ENCODE assay signal across 8 cellular contexts in the genomic region with DNA sequence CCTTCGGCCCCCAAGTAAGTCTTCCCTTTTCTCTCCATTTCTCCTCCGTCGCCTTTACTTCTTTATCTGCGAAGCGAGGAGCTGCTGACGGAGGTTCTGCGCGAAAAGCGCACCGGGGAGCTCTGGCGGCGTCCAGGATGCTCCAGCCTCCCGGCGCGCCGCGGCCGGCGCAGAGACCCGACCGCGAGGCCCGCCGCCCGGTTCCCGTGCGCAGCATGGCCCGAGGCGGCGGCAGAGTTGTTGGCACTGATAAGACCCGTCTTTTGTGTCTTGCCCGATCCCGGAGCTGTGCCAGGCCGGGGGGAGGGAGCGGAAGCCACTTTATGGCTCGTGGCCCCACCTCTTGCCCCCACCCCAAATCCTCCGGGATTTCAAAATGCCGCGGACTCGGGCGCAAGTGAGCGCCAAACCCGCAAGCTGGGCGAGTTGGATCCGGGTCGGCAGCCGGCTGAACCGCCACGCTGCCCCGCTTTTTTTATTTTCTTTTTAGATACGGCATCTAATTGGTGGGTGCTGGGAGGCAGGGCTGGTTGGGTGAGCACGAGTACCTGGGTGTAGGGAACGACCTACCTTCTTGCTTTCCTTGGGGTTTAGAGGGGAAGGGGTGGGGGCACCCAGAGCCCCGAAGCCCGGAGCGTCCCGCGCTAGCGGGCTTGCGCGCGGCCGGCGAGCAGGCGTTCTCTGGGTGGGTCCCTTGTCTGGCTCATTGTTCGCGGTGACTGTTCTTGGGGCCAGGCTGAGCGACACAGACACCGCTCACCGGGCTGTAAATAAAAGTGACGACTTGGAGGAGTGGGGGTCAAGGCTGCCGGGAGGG.
DNase-seq lines count a peak whose midpoint lies in the region; ATAC-seq, FAIRE-seq and TF ChIP-seq lines count a peak whose summit lies in the region.

No MANE protein-coding gene starts in this region.

- FAIRE-seq in endothelial cell of umbilical vein (lab: Jason Lieb, UNC), result no peak

- peak overlapping the region; percentile 64 for H3K9ac ChIP-seq in endothelial cell of umbilical vein (replicated peaks; ENCODE audit: extremely low read depth, insufficient read depth, low read length)

- CTCF ChIA-PET in endothelial cell of umbilical vein (lab: Charles Lee), result interaction anchor here (1.0 to 6.5 kb wide), 5 partner anchors 11 to 1479 kb away, joined by 3 to 54 read pairs (median 4); no protein-coding TSS in a partner anchor

- H3K27ac ChIP-seq in endothelial cell of umbilical vein (ENCODE audit: insufficient read depth, low read depth, low read length) (peak overlapping the region; percentile 70), muscle layer of duodenum (ENCODE audit: low read length) (no peak overlapping the region)

- H3K79me2 ChIP-seq in endothelial cell of umbilical vein (ENCODE audit: control insufficient read depth, insufficient read depth, low read length), result peaks cover 15% of the 10 kb centered on the region

- H3K9me3 ChIP-seq in endothelial cell of umbilical vein (replicated peaks; ENCODE audit: control insufficient read depth, insufficient read depth, low read length), result no peaks in the 10 kb centered on the region
- no peaks in the 10 kb centered on the region for H3K9me3 ChIP-seq in muscle layer of duodenum (ENCODE audit: control insufficient read depth in 1 of 2, low read length in 2 of 2)

- no TSS peak for BruUV-seq in endothelial cell of umbilical vein (replicated peaks; lab: Mats Ljungman, UMichigan)

- TF ChIP-seq CTCF in endothelial cell of umbilical vein (IDR thresholded peaks at IDR 0.05; ENCODE audit: extremely low read depth in 1 of 2, insufficient read depth in 1 of 2, low read depth in 1 of 2, low read length in 2 of 2), result no peak

- no peaks in the 10 kb centered on the region for H3K36me3 ChIP-seq in endothelial cell of umbilical vein (ENCODE audit: control insufficient read depth in 2 of 2, extremely low read depth in 1 of 2, insufficient read depth in 2 of 2, low read length in 2 of 2)
- no peaks in the 10 kb centered on the region for H3K36me3 ChIP-seq in muscle layer of duodenum (ENCODE audit: control insufficient read depth in 1 of 2, insufficient read depth in 2 of 2, low read length in 2 of 2)

- no peaks in the 10 kb centered on the region for H3K27me3 ChIP-seq in endothelial cell of umbilical vein (ENCODE audit: control insufficient read depth in 2 of 2, insufficient read depth in 2 of 2, low read length in 2 of 2)
- H3K27me3 ChIP-seq in muscle layer of duodenum (ENCODE audit: low read depth, low read length), result peaks cover 10% of the 10 kb centered on the region

- no peak for TF ChIP-seq POLR2A in endothelial cell of umbilical vein (IDR thresholded peaks at IDR 0.05; ENCODE audit: low read depth, low read length)

- H3K4me2 ChIP-seq in endothelial cell of umbilical vein (ENCODE audit: insufficient read depth, low read length), result peak overlapping the region; percentile 90

- H2AFZ ChIP-seq in endothelial cell of umbilical vein (ENCODE audit: low read depth, low read length), result peak overlapping the region; percentile 99

- H3K4me3 ChIP-seq in endothelial cell of umbilical vein (replicated peaks in 1 of 3; ENCODE audit: insufficient read depth in 1 of 3, low read depth in 1 of 3, low read length in 3 of 3) (peak overlapping the region; percentile 57 to 76 (median 72)), muscle layer of duodenum (ENCODE audit: low read depth in 1 of 2, low read length in 2 of 2) (peak overlapping the region; percentile 47 to 85)

- peaks cover 24% of the 10 kb centered on the region for H3K4me1 ChIP-seq in endothelial cell of umbilical vein (ENCODE audit: control insufficient read depth, extremely low read depth, insufficient read depth, low read length)
- peaks cover 0 to 18% of the 10 kb centered on the region in 2 donors for H3K4me1 ChIP-seq in muscle layer of duodenum (ENCODE audit: control insufficient read depth in 1 of 2, insufficient read depth in 2 of 2, low read length in 2 of 2)

- peak; percentile 38 for ATAC-seq in GM19463 (IDR thresholded peaks at IDR 0.05; ENCODE audit: unreplicated experiment)
- no peak for ATAC-seq in HG03457 (IDR thresholded peaks at IDR 0.05; ENCODE audit: unreplicated experiment)
- ATAC-seq in HG03460 (IDR thresholded peaks at IDR 0.05; ENCODE audit: unreplicated experiment), result no peak

- no peaks in the 10 kb centered on the region for H4K20me1 ChIP-seq in endothelial cell of umbilical vein (replicated peaks; ENCODE audit: control insufficient read depth, extremely low read depth, insufficient read depth, low read length)

- intact Hi-C loops in endothelial cell of umbilical vein (cut with micrococcal nuclease), result loop anchor here (1.0 to 2.0 kb wide), 3 partner anchors 872 to 1480 kb away; no protein-coding TSS in a partner anchor

- DNase-seq in NCI-H510A (lab: John Stamatoyannopoulos, UW), result peak; percentile 29
- peak; percentile 37 for DNase-seq in endothelial cell of umbilical vein (ENCODE audit: low read depth, low spot score)
- DNase-seq in stimulated activated CD4-positive, alpha-beta T cell treated with anti-CD3 and anti-CD28 coated beads, Interleukin-4, amount 100 ng/mL, for 4 hours, result no peak
- DNase-seq in HK-2 (ENCODE audit: unreplicated experiment), result no peak

- dilution Hi-C loops in endothelial cell of umbilical vein (cut with MboI; ENCODE audit: extremely low pct_ligation_motif_present, low sequenced_read_pairs), result no loop called here

- H3K9me1 ChIP-seq in endothelial cell of umbilical vein (replicated peaks; ENCODE audit: control insufficient read depth, extremely low read depth, insufficient read depth, low read length), result no peaks in the 10 kb centered on the region

- POLR2A ChIA-PET in endothelial cell of umbilical vein (lab: Charles Lee), result no interaction called here

TF ChIP-seq in endothelial cell of umbilical vein, 7 proteins besides CTCF, POLR2A, EP300 and RAD21:
- no peak for TF ChIP-seq EZH2 (IDR thresholded peaks at IDR 0.05; ENCODE audit: borderline replicate concordance, low read depth, low read length, severe bottlenecking)
- no peak for TF ChIP-seq MYC (IDR thresholded peaks at IDR 0.05; ENCODE audit: low read depth, low read length)
- TF ChIP-seq JUN (IDR thresholded peaks at IDR 0.05; ENCODE audit: borderline replicate concordance, insufficient read depth, insufficient read length, low read depth), result no peak
- TF ChIP-seq GATA2 (IDR thresholded peaks at IDR 0.05; ENCODE audit: insufficient read depth, insufficient read length, low read depth, low read length), result no peak
- TF ChIP-seq POLR2AphosphoS5 (IDR thresholded peaks at IDR 0.05; ENCODE audit: insufficient read depth, low read depth, low read length), result no peak
- TF ChIP-seq, protein P1, sequence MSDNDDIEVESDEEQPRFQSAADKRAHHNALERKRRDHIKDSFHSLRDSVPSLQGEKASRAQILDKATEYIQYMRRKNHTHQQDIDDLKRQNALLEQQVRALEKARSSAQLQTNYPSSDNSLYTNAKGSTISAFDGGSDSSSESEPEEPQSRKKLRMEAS (IDR thresholded peaks at IDR 0.05; ENCODE audit: insufficient read depth, insufficient read length), result no peak
TF ChIP-seq in endothelial cell of umbilical vein: peak in this region for 0.

Comparison
In these comparisons a context has a peak if more than half of its experiments do, and no peak if none do; other contexts are left out.
1. DNase-seq: peak in NCI-H510A (single experiment) and endothelial cell of umbilical vein (single experiment); none in stimulated activated CD4-positive, alpha-beta T cell treated with anti-CD3 and anti-CD28 coated beads, Interleukin-4, amount 100 ng/mL, for 4 hours (0 of 2) and HK-2 (single experiment).